9 cellular contexts compared by ENCODE assay signal in genomic region chr5:137660349-137660817, GRCh38.
A peak's percentile ranks its signal among the peaks of the same experiment; 100 is the strongest.
DNase-seq lines count a peak whose midpoint lies in the region; ATAC-seq and TF ChIP-seq lines count a peak whose summit lies in the region.
"Had no signal": no experiment of that assay in that cellular context is flagged by ENCODE, and none has a peak within 500 bp of the region (broad histone marks: within the 10 kb centered on the region; RNA-seq: fewer than 3 reads in every experiment).

No MANE protein-coding gene starts in this region.

- no peaks in the 10 kb centered on the region for H3K36me3 Mint-ChIP-seq in Calu3 (ENCODE audit: insufficient read depth, unreplicated experiment)
- H3K36me3 Mint-ChIP-seq in naive thymus-derived CD8-positive, alpha-beta T cell, result peaks cover 0 to 62% (median 12%) of the 10 kb centered on the region in 3 donors
- no peaks in the 10 kb centered on the region for H3K36me3 Mint-ChIP-seq in stimulated activated memory B cell treated with anti-CD40 and anti-IgM and Interleukin-4, amounts not matched to agents 10 μg/mL and 1 μg/mL and 100 μg/mL, for 72 hours

- H3K9me3 ChIP-seq in NT2/D1 (ENCODE audit: insufficient read depth, low read length), result no peaks in the 10 kb centered on the region

- no peak overlapping the region for H3K4me3 Mint-ChIP-seq in Calu3 (ENCODE audit: low read depth, unreplicated experiment)
- no peak overlapping the region for H3K4me3 Mint-ChIP-seq in naive thymus-derived CD8-positive, alpha-beta T cell
- H3K4me3 Mint-ChIP-seq in stimulated activated memory B cell treated with anti-CD40 and anti-IgM and Interleukin-4, amounts not matched to agents 10 μg/mL and 1 μg/mL and 100 μg/mL, for 72 hours, result no peak overlapping the region
- H3K4me3 Mint-ChIP-seq: activated naive CD8-positive, alpha-beta T cell had no signal

- TF ChIP-seq CTCF in Calu3 (IDR thresholded peaks at IDR 0.05; ENCODE audit: unreplicated experiment), result peak; percentile 85

- ATAC-seq in GM21360 (IDR thresholded peaks at IDR 0.05; ENCODE audit: unreplicated experiment), result peak; percentile 84
- peak; percentile 88 to 97 for ATAC-seq in naive thymus-derived CD8-positive, alpha-beta T cell
- ATAC-seq in stimulated activated memory B cell treated with anti-CD40 and anti-IgM and Interleukin-4, amounts not matched to agents 10 μg/mL and 1 μg/mL and 100 μg/mL, for 72 hours, result peak; percentile 74

- no peak overlapping the region for H3K9ac ChIP-seq in NT2/D1 (ENCODE audit: insufficient read length, low read depth)

- H3K4me3 ChIP-seq in NT2/D1 (ENCODE audit: insufficient read length, low read depth), result no peak overlapping the region

- POLR2A ChIA-PET in naive thymus-derived CD8-positive, alpha-beta T cell (lab: Charles Lee), result interaction anchor here (1.1 to 3.6 kb wide), 8 partner anchors 33 to 95 kb away, joined by 3 to 27 read pairs (median 8); partner anchors contain the start of genes HNRNPA0 and KLHL3

- peak; percentile 78 for DNase-seq in Calu3
- DNase-seq in HS-5 (ENCODE audit: low read depth), result peak; percentile 41
- DNase-seq in NT2/D1 (ENCODE audit: low read depth, low spot score), result peak; percentile 74
- peak; percentile 71 for DNase-seq in activated CD8-positive, alpha-beta memory T cell treated with anti-CD3 and anti-CD28 coated beads, Interleukin-2, amount 50 U/mL, for 48 hours
- peak; percentile 53 to 72 for DNase-seq in erythroblast (lab: John Stamatoyannopoulos, UW)
- DNase-seq in naive thymus-derived CD8-positive, alpha-beta T cell, result peak; percentile 38 to 86 (median 66)

- TF ChIP-seq POLR2A in erythroblast (IDR thresholded peaks at IDR 0.05; ENCODE audit: low read length), result no peak

- H3K4me1 Mint-ChIP-seq in Calu3 (ENCODE audit: low read depth, unreplicated experiment), result peaks cover 30% of the 10 kb centered on the region
- H3K4me1 Mint-ChIP-seq in naive thymus-derived CD8-positive, alpha-beta T cell, result peaks cover 7 to 12% (median 11%) of the 10 kb centered on the region in 4 donors
- H3K4me1 Mint-ChIP-seq in stimulated activated memory B cell treated with anti-CD40 and anti-IgM and Interleukin-4, amounts not matched to agents 10 μg/mL and 1 μg/mL and 100 μg/mL, for 72 hours, result peaks cover 6% of the 10 kb centered on the region

- no TSS peak for BruUV-seq in Calu3 (replicated peaks; lab: Mats Ljungman, UMichigan)

- H3K4me1 ChIP-seq in NT2/D1 (ENCODE audit: insufficient read depth, insufficient read length), result no peaks in the 10 kb centered on the region

- intact Hi-C loops in Calu3 (cut with micrococcal nuclease; ENCODE audit: unreplicated experiment), result loop anchor here (1.0 to 10.0 kb wide), 4 partner anchors 32 to 164 kb away; partner anchors contain the start of gene KLHL3

- peaks cover 5% of the 10 kb centered on the region for H3K36me3 ChIP-seq in NT2/D1 (ENCODE audit: insufficient read depth, insufficient read length, low read length)

- no peaks in the 10 kb centered on the region for H3K9me3 Mint-ChIP-seq in Calu3 (ENCODE audit: low read depth, unreplicated experiment)
- H3K9me3 Mint-ChIP-seq in naive thymus-derived CD8-positive, alpha-beta T cell, result no peaks in the 10 kb centered on the region
- H3K9me3 Mint-ChIP-seq in stimulated activated memory B cell treated with anti-CD40 and anti-IgM and Interleukin-4, amounts not matched to agents 10 μg/mL and 1 μg/mL and 100 μg/mL, for 72 hours, result no peaks in the 10 kb centered on the region

- no peak overlapping the region for H3K27ac Mint-ChIP-seq in Calu3 (ENCODE audit: unreplicated experiment)
- peak overlapping the region in 2 of 10 donors; percentile 25 to 57 for H3K27ac Mint-ChIP-seq in naive thymus-derived CD8-positive, alpha-beta T cell
- H3K27ac Mint-ChIP-seq in stimulated activated memory B cell treated with anti-CD40 and anti-IgM and Interleukin-4, amounts not matched to agents 10 μg/mL and 1 μg/mL and 100 μg/mL, for 72 hours, result peak overlapping the region; percentile 50
- H3K27ac Mint-ChIP-seq: activated naive CD8-positive, alpha-beta T cell had no signal

- CTCF ChIA-PET in Calu3 (lab: Charles Lee), result interaction anchor here (0.6 to 4.8 kb wide), 25 partner anchors 8 to 586 kb away, joined by 3 to 152 read pairs (median 4); partner anchors contain the start of gene KLHL3

- no peaks in the 10 kb centered on the region for H3K27me3 Mint-ChIP-seq in Calu3 (ENCODE audit: unreplicated experiment)
- no peaks in the 10 kb centered on the region for H3K27me3 Mint-ChIP-seq in naive thymus-derived CD8-positive, alpha-beta T cell
- no peaks in the 10 kb centered on the region for H3K27me3 Mint-ChIP-seq in stimulated activated memory B cell treated with anti-CD40 and anti-IgM and Interleukin-4, amounts not matched to agents 10 μg/mL and 1 μg/mL and 100 μg/mL, for 72 hours
- H3K27me3 Mint-ChIP-seq: activated naive CD8-positive, alpha-beta T cell had no signal

- H3K27me3 ChIP-seq in NT2/D1 (ENCODE audit: insufficient read depth, insufficient read length), result no peaks in the 10 kb centered on the region
